Comparison of ENCODE assay signal across 24 cellular contexts in genomic region chr13:80900557-80900956, GRCh38.
DNase-seq lines count a peak whose midpoint lies in the region; ATAC-seq and TF ChIP-seq lines count a peak whose summit lies in the region.
"Had no signal": no experiment of that assay in that cellular context is flagged by ENCODE, and none has a peak within 500 bp of the region (broad histone marks: within the 10 kb centered on the region; RNA-seq: fewer than 3 reads in every experiment).

No MANE protein-coding gene starts in this region.

- H3K27ac ChIP-seq in heart right ventricle, result peak overlapping the region in 8 of 10 donors; percentile 1 to 80 (median 53)
- H3K27ac ChIP-seq in smooth muscle cell (ENCODE audit: low read depth), result no peak overlapping the region
- H3K27ac ChIP-seq: A549, HL-60 had no signal

- TF ChIP-seq CTCF in brain (conservative IDR thresholded peaks at IDR 0.05) (no peak), heart right ventricle (IDR thresholded peaks at IDR 0.05) (no peak), mesothelial cell of epicardium (IDR thresholded peaks at IDR 0.05; ENCODE audit: unreplicated experiment) (no peak), smooth muscle cell (IDR thresholded peaks at IDR 0.05; ENCODE audit: borderline replicate concordance, insufficient read depth, poor library complexity, severe bottlenecking) (no peak)

- ATAC-seq in heart right ventricle, result peak in 5 of 8 donors; percentile 58 to 81 (median 65)
- ATAC-seq: A549, GM23338 had no signal

- H3K9me3 ChIP-seq in heart right ventricle, result no peaks in the 10 kb centered on the region
- H3K9me3 ChIP-seq in smooth muscle cell (replicated peaks; ENCODE audit: low read depth), result no peaks in the 10 kb centered on the region
- H3K9me3 ChIP-seq: A549, HAP-1 had no signal

- peak overlapping the region; percentile 21 for H2AFZ ChIP-seq in smooth muscle cell (ENCODE audit: low read depth)

- intact Hi-C loops in heart right ventricle (cut with DNase I), result no loop called here
- intact Hi-C loops in activated CD4-positive, alpha-beta memory T cell treated with anti-CD3 and anti-CD28 coated beads for 36 hours (cut with micrococcal nuclease), result no loop called here

- no peak overlapping the region for H3K9ac ChIP-seq in smooth muscle cell (ENCODE audit: low read depth)

- peak overlapping the region in 1 of 5 experiments; percentile 30 for H3K4me3 Mint-ChIP-seq in brain
- H3K4me3 Mint-ChIP-seq in mesothelial cell of epicardium, result no peak overlapping the region
- H3K4me3 Mint-ChIP-seq in activated CD4-positive, alpha-beta memory T cell treated with anti-CD3 and anti-CD28 coated beads for 36 hours, result no peak overlapping the region
- H3K4me3 Mint-ChIP-seq: B cell, CD14-positive monocyte, GM23338 had no signal

- H3K27me3 ChIP-seq in heart right ventricle (no peaks in the 10 kb centered on the region), smooth muscle cell (ENCODE audit: low read depth) (no peaks in the 10 kb centered on the region)

- peaks cover 0 to 30% (median 10%) of the 10 kb centered on the region in 9 donors for H3K4me1 ChIP-seq in heart right ventricle
- no peaks in the 10 kb centered on the region for H3K4me1 ChIP-seq in smooth muscle cell (ENCODE audit: low read depth)
- H3K4me1 ChIP-seq: A549, HAP-1 had no signal

- DNase-seq in heart right ventricle (no peak), mesothelial cell of epicardium (ENCODE audit: low spot score in 2 of 2, unreplicated experiment in 2 of 2) (no peak), smooth muscle cell (lab: John Stamatoyannopoulos, UW; ENCODE audit: unreplicated experiment) (no peak), NCI-H1417 (lab: John Stamatoyannopoulos, UW) (no peak)
- DNase-seq in activated effector memory CD4-positive, alpha-beta T cell treated with Interleukin-2 at 50 U/mL for 16 hours, result no peak
- no peak for DNase-seq in activated CD4-positive, alpha-beta memory T cell treated with anti-CD3 and anti-CD28 coated beads for 36 hours
- DNase-seq: DMS53; GDM1; KBM-7; MM.1S; NCI-H1048; NCI-H1436; NCI-H2029; NCI-H2227 treated with DMSO at 0.1 percent for 48 hours; NCI-H524; NCI-H774; NK-92 treated with Interleukin-12 subunit alpha and Interleukin-12 subunit beta, amount 100 ng/mL, for 24 hours had no signal

- H3F3A ChIP-seq in smooth muscle cell (ENCODE audit: low read depth), result no peaks in the 10 kb centered on the region

- H3K4me1 Mint-ChIP-seq in brain (peaks cover 13% of the 10 kb centered on the region), mesothelial cell of epicardium (peaks cover 21% of the 10 kb centered on the region)
- H3K4me1 Mint-ChIP-seq in activated CD4-positive, alpha-beta memory T cell treated with anti-CD3 and anti-CD28 coated beads for 36 hours (ENCODE audit: low read depth), result no peaks in the 10 kb centered on the region
- H3K4me1 Mint-ChIP-seq: B cell, GM23338 had no signal

- H3K27ac Mint-ChIP-seq in brain (peak overlapping the region in 3 of 5 experiments; percentile 14 to 83 (median 57)), mesothelial cell of epicardium (peak overlapping the region; percentile 51)
- no peak overlapping the region for H3K27ac Mint-ChIP-seq in activated CD4-positive, alpha-beta memory T cell treated with anti-CD3 and anti-CD28 coated beads for 36 hours
- H3K27ac Mint-ChIP-seq: B cell, CD14-positive monocyte, GM23338 had no signal

- no peaks in the 10 kb centered on the region for H3K9me3 Mint-ChIP-seq in brain
- peaks cover 15% of the 10 kb centered on the region for H3K9me3 Mint-ChIP-seq in mesothelial cell of epicardium
- H3K9me3 Mint-ChIP-seq in activated CD4-positive, alpha-beta memory T cell treated with anti-CD3 and anti-CD28 coated beads for 36 hours, result peaks cover 5% of the 10 kb centered on the region
- H3K9me3 Mint-ChIP-seq: GM23338 had no signal

- H3K4me3 ChIP-seq in heart right ventricle (no peak overlapping the region), smooth muscle cell (no peak overlapping the region)
- H3K4me3 ChIP-seq: A549, GM23338, HAP-1 had no signal

- H3K36me3 Mint-ChIP-seq in brain (no peaks in the 10 kb centered on the region), mesothelial cell of epicardium (no peaks in the 10 kb centered on the region)
- no peaks in the 10 kb centered on the region for H3K36me3 Mint-ChIP-seq in activated CD4-positive, alpha-beta memory T cell treated with anti-CD3 and anti-CD28 coated beads for 36 hours
- H3K36me3 Mint-ChIP-seq: CD14-positive monocyte had no signal

- POLR2A ChIA-PET in activated CD4-positive, alpha-beta memory T cell treated with anti-CD3 and anti-CD28 coated beads for 36 hours (lab: Charles Lee), result no interaction called here

- H3K27me3 Mint-ChIP-seq in brain (no peaks in the 10 kb centered on the region), mesothelial cell of epicardium (ENCODE audit: low read depth) (no peaks in the 10 kb centered on the region)
- no peaks in the 10 kb centered on the region for H3K27me3 Mint-ChIP-seq in activated CD4-positive, alpha-beta memory T cell treated with anti-CD3 and anti-CD28 coated beads for 36 hours
- H3K27me3 Mint-ChIP-seq: B cell had no signal

- H3K4me2 ChIP-seq in smooth muscle cell, result no peak overlapping the region
- H3K4me2 ChIP-seq: A549, GM23338 had no signal

- CTCF ChIA-PET in activated CD4-positive, alpha-beta memory T cell treated with anti-CD3 and anti-CD28 coated beads for 36 hours (lab: Charles Lee), result no interaction called here

- no peaks in the 10 kb centered on the region for H3K79me2 ChIP-seq in smooth muscle cell (ENCODE audit: low read depth)

- H3K36me3 ChIP-seq in heart right ventricle (no peaks in the 10 kb centered on the region), smooth muscle cell (ENCODE audit: low read depth) (no peaks in the 10 kb centered on the region)
- H3K36me3 ChIP-seq: HAP-1 had no signal

- no peaks in the 10 kb centered on the region for H4K20me1 ChIP-seq in smooth muscle cell (ENCODE audit: low read depth)
